8 cellular contexts compared by ENCODE assay signal in genomic region chr1:143884932-143885574, GRCh38.
DNase-seq lines count a peak whose midpoint lies in the region; ATAC-seq and TF ChIP-seq lines count a peak whose summit lies in the region.
"Not testable (repeated sequence)": the region's sequence is repeated elsewhere in the genome, so short reads cannot be mapped to it uniquely, and the experiment has no call there.

No MANE protein-coding gene starts in this region.

- H3K27ac Mint-ChIP-seq in CD4-positive, alpha-beta memory T cell = not testable (repeated sequence)

- not testable (repeated sequence) for H3K9me3 ChIP-seq in CD4-positive, alpha-beta memory T cell (ENCODE audit: control insufficient read depth in 1 of 2, low read length in 2 of 2); mononuclear cell (ENCODE audit: low read depth, low read length)

- not testable (repeated sequence) for H3K9me3 Mint-ChIP-seq in CD4-positive, alpha-beta memory T cell; activated T-cell treated with anti-CD3 and anti-CD28 coated beads, Interleukin-2, amount 50 U/mL, for 4 hours

- not testable (repeated sequence) for H3K36me3 Mint-ChIP-seq in CD4-positive, alpha-beta memory T cell; activated T-cell treated with anti-CD3 and anti-CD28 coated beads, Interleukin-2, amount 50 U/mL, for 4 hours (ENCODE audit: insufficient read depth)

- not testable (repeated sequence) for H3K36me3 ChIP-seq in CD4-positive, alpha-beta memory T cell (ENCODE audit: insufficient read depth, low read length)

- CTCF ChIA-PET in CD4-positive, alpha-beta memory T cell (lab: Charles Lee; ENCODE audit: partially characterized antibody) = not testable (repeated sequence)

- POLR2A ChIA-PET in CD4-positive, alpha-beta memory T cell (lab: Charles Lee; ENCODE audit: partially characterized antibody) = not testable (repeated sequence)

- intact Hi-C loops in CD4-positive, alpha-beta memory T cell (cut with micrococcal nuclease) = not testable (repeated sequence)

- H3K27ac ChIP-seq in CD4-positive, alpha-beta memory T cell (ENCODE audit: low read depth, low read length) = not testable (repeated sequence)

- peak overlapping the region in 1 of 8 donors; percentile 39 for H3K4me3 Mint-ChIP-seq in CD4-positive, alpha-beta memory T cell
- H3K4me3 Mint-ChIP-seq in activated T-cell treated with anti-CD3 and anti-CD28 coated beads, Interleukin-2, amount 50 U/mL, for 4 hours = not testable (repeated sequence)

- H3K4me3 ChIP-seq in CD4-positive, alpha-beta memory T cell (ENCODE audit: low read length in 2 of 2) = not testable (repeated sequence)
- peak overlapping the region; percentile 13 for H3K4me3 ChIP-seq in mononuclear cell (ENCODE audit: low read length)

- not testable (repeated sequence) for H3K4me1 Mint-ChIP-seq in CD4-positive, alpha-beta memory T cell; activated T-cell treated with anti-CD3 and anti-CD28 coated beads, Interleukin-2, amount 50 U/mL, for 4 hours (ENCODE audit: low read depth)

- peak; percentile 57 to 79 (median 69) for DNase-seq in CD4-positive, alpha-beta memory T cell
- not testable (repeated sequence) for DNase-seq in GM20000 (ENCODE audit: low spot score)
- DNase-seq in RKO (ENCODE audit: low spot score) = peak; percentile 1
- DNase-seq in activated T-cell treated with anti-CD3 and anti-CD28 coated beads, Interleukin-2, amount 50 U/mL, for 4 hours = peak; percentile 72
- DNase-seq in stimulated activated CD8-positive, alpha-beta memory T cell treated with anti-CD3 and anti-CD28 coated beads, Interleukin-15, amount 100 ng/mL, for 48 hours (ENCODE audit: low read depth in 2 of 2) = peak; percentile 55 to 67

- H3K4me1 ChIP-seq in CD4-positive, alpha-beta memory T cell (ENCODE audit: insufficient read depth, low read length); mononuclear cell (ENCODE audit: insufficient read depth, low read length): not testable (repeated sequence)

- ATAC-seq in HG03342 (IDR thresholded peaks at IDR 0.05; ENCODE audit: unreplicated experiment) (peak; percentile 92), esophagus mucosa (peak; percentile 95)
- peak; percentile 93 to 95 for ATAC-seq in activated T-cell treated with anti-CD3 and anti-CD28 coated beads, Interleukin-2, amount 50 U/mL, for 4 hours

- not testable (repeated sequence) for H3K27me3 ChIP-seq in CD4-positive, alpha-beta memory T cell (ENCODE audit: insufficient read depth, low read length); mononuclear cell (ENCODE audit: insufficient read depth, low read length)

- H3K27me3 Mint-ChIP-seq in CD4-positive, alpha-beta memory T cell; activated T-cell treated with anti-CD3 and anti-CD28 coated beads, Interleukin-2, amount 50 U/mL, for 4 hours (ENCODE audit: low read depth): not testable (repeated sequence)

- TF ChIP-seq CTCF in GM20000 (IDR thresholded peaks at IDR 0.05; ENCODE audit: extremely low read depth, missing control alignments) = peak; percentile 44
